14 cellular contexts compared by ENCODE assay signal in genomic region chr18:69233465-69234054, GRCh38.
"Had no signal": no experiment of that assay in that cellular context is flagged by ENCODE, and none has a peak within 500 bp of the region (broad histone marks: within the 10 kb centered on the region; RNA-seq: fewer than 3 reads in every experiment).

No MANE protein-coding gene starts in this region.

- H3K4me3 Mint-ChIP-seq: activated CD4-positive, alpha-beta T cell treated with anti-CD3 and anti-CD28 coated beads, Interleukin-2, amount 10 ng/mL, durations not matched to agents 7 days and 5 days; activated naive CD8-positive, alpha-beta T cell; dendritic cell treated with granulocyte-macrophage colony-stimulating factor and Interleukin-4, amounts not matched to agents 40 ng/mL and 50 ng/mL, for 4 days; stimulated activated naive CD8-positive, alpha-beta T cell treated with anti-CD3 and anti-CD28 coated beads, Interleukin-15, amount 100 ng/mL, for 72 hours had no signal

- H3K36me3 Mint-ChIP-seq: activated naive CD8-positive, alpha-beta T cell had no signal

- H3K4me1 Mint-ChIP-seq: activated CD4-positive, alpha-beta T cell treated with anti-CD3 and anti-CD28 coated beads, Interleukin-2, amount 10 ng/mL, durations not matched to agents 7 days and 5 days; stimulated activated naive CD8-positive, alpha-beta T cell treated with anti-CD3 and anti-CD28 coated beads, Interleukin-15, amount 100 ng/mL, for 72 hours had no signal

- H3K9me3 Mint-ChIP-seq: activated CD4-positive, alpha-beta T cell treated with anti-CD3 and anti-CD28 coated beads, Interleukin-2, amount 10 ng/mL, durations not matched to agents 7 days and 5 days had no signal

- H3K27me3 Mint-ChIP-seq: activated CD4-positive, alpha-beta T cell treated with anti-CD3 and anti-CD28 coated beads, Interleukin-2, amount 10 ng/mL, durations not matched to agents 7 days and 5 days; activated naive CD8-positive, alpha-beta T cell; dendritic cell treated with granulocyte-macrophage colony-stimulating factor and Interleukin-4, amounts not matched to agents 40 ng/mL and 50 ng/mL, for 4 days; stimulated activated naive CD8-positive, alpha-beta T cell treated with anti-CD3 and anti-CD28 coated beads, Interleukin-15, amount 100 ng/mL, for 72 hours had no signal

- H3K27me3 ChIP-seq: brain microvascular endothelial cell, gastroesophageal sphincter, sigmoid colon, testis, upper lobe of left lung had no signal

- H3K4me3 ChIP-seq: gastroesophageal sphincter, psoas muscle, sigmoid colon, testis, upper lobe of left lung had no signal

- H3K9me3 ChIP-seq: gastroesophageal sphincter, psoas muscle, sigmoid colon, testis, upper lobe of left lung had no signal

- H3K27ac Mint-ChIP-seq: activated CD4-positive, alpha-beta T cell treated with anti-CD3 and anti-CD28 coated beads, Interleukin-2, amount 10 ng/mL, durations not matched to agents 7 days and 5 days; activated naive CD8-positive, alpha-beta T cell; dendritic cell treated with granulocyte-macrophage colony-stimulating factor and Interleukin-4, amounts not matched to agents 40 ng/mL and 50 ng/mL, for 4 days; stimulated activated naive CD8-positive, alpha-beta T cell treated with anti-CD3 and anti-CD28 coated beads, Interleukin-15, amount 100 ng/mL, for 72 hours had no signal

- H3K4me1 ChIP-seq: gastroesophageal sphincter, psoas muscle, sigmoid colon, testis, upper lobe of left lung had no signal

- DNase-seq: activated CD4-positive, alpha-beta T cell treated with anti-CD3 and anti-CD28 coated beads, Interleukin-2, amount 10 ng/mL, durations not matched to agents 7 days and 5 days; activated CD8-positive, alpha-beta memory T cell treated with anti-CD3 and anti-CD28 coated beads, Interleukin-2, amount 50 U/mL, for 48 hours; activated gamma-delta T cell treated with Interleukin-2 at 50 U/mL for 16 hours; amniotic stem cell; brain microvascular endothelial cell; psoas muscle; sigmoid colon; stimulated activated CD4-positive, alpha-beta T cell treated with anti-CD3 and anti-CD28 coated beads, Interleukin-1b, Interleukin-23, amount 100 ng/mL, for 48 hours; stimulated activated naive CD8-positive, alpha-beta T cell treated with anti-CD3 and anti-CD28 coated beads, Interleukin-15, amount 100 ng/mL, for 72 hours; testis; upper lobe of left lung had no signal

- H3K36me3 ChIP-seq: brain microvascular endothelial cell, gastroesophageal sphincter, sigmoid colon, upper lobe of left lung had no signal

- H3K27ac ChIP-seq: brain microvascular endothelial cell, gastroesophageal sphincter, psoas muscle, sigmoid colon, testis, upper lobe of left lung had no signal

- ATAC-seq: gastroesophageal sphincter; psoas muscle; stimulated activated naive CD8-positive, alpha-beta T cell treated with anti-CD3 and anti-CD28 coated beads, Interleukin-15, amount 100 ng/mL, for 72 hours had no signal
